ENCODE assay signal across 18 cellular contexts in genomic region chr14:30706704-30707103, GRCh38.
"Had no signal": no experiment of that assay in that cellular context is flagged by ENCODE, and none has a peak within 500 bp of the region (broad histone marks: within the 10 kb centered on the region; RNA-seq: fewer than 3 reads in every experiment).

No MANE protein-coding gene starts in this region.

- H3K27me3 ChIP-seq: testis had no signal

- DNase-seq: activated CD4-positive, alpha-beta T cell treated with anti-CD3 and anti-CD28 coated beads for 1 hour; activated CD8-positive, alpha-beta memory T cell treated with anti-CD3 and anti-CD28 coated beads, Interleukin-2, amount 50 U/mL, for 4 hours; activated naive CD4-positive, alpha-beta T cell; activated naive CD8-positive, alpha-beta T cell treated with anti-CD3 and anti-CD28 coated beads for 36 hours; activated T-cell treated with anti-CD3 and anti-CD28 coated beads, Interleukin-2, amount 50 U/mL, for 4 hours; effector CD4-positive, alpha-beta T cell; erythroblast; foreskin melanocyte; kidney; lower lobe of right lung; naive B cell; retina; stimulated activated CD4-positive, alpha-beta T cell treated with anti-CD3 and anti-CD28 coated beads, Interleukin-4, amount 100 ng/mL, for 1 hour; stimulated activated naive CD4-positive, alpha-beta T cell; testis had no signal

- H3K27ac ChIP-seq: lower lobe of right lung, testis had no signal

- H3K4me3 ChIP-seq: lower lobe of right lung, testis had no signal

- H3K4me1 Mint-ChIP-seq: activated naive CD8-positive, alpha-beta T cell treated with anti-CD3 and anti-CD28 coated beads for 36 hours; naive B cell had no signal

- ATAC-seq: activated T-cell treated with anti-CD3 and anti-CD28 coated beads, Interleukin-2, amount 50 U/mL, for 4 hours; lower lobe of right lung had no signal

- H3K9me3 Mint-ChIP-seq: activated naive CD8-positive, alpha-beta T cell treated with anti-CD3 and anti-CD28 coated beads for 36 hours; activated T-cell treated with anti-CD3 and anti-CD28 coated beads, Interleukin-2, amount 50 U/mL, for 4 hours; activated T-helper 2 cell treated with anti-CD3 and anti-CD28 coated beads, Interferon-gamma antibody, Interleukin-2, Interleukin-4, amounts not matched to agents 10 μg/mL and 5 μg/mL and 100 μg/mL, durations not matched to agents 14 hours and 24 hours and 36 hours; naive B cell; T-helper 2 cell treated with Interferon-gamma antibody and Interleukin-4, amounts not matched to agents 5 μg/mL and 100 μg/mL, for 36 hours; type B pancreatic cell had no signal

- H3K4me1 ChIP-seq: lower lobe of right lung, testis had no signal

- H3K27ac Mint-ChIP-seq: activated naive CD8-positive, alpha-beta T cell treated with anti-CD3 and anti-CD28 coated beads for 36 hours; activated T-helper 2 cell treated with anti-CD3 and anti-CD28 coated beads, Interferon-gamma antibody, Interleukin-2, Interleukin-4, amounts not matched to agents 10 μg/mL and 5 μg/mL and 100 μg/mL, durations not matched to agents 14 hours and 24 hours and 36 hours; T-helper 2 cell treated with Interferon-gamma antibody and Interleukin-4, amounts not matched to agents 5 μg/mL and 100 μg/mL, for 36 hours; type B pancreatic cell had no signal

- H3K27me3 Mint-ChIP-seq: activated naive CD8-positive, alpha-beta T cell treated with anti-CD3 and anti-CD28 coated beads for 36 hours; naive B cell; type B pancreatic cell had no signal

- H3K4me3 Mint-ChIP-seq: activated naive CD8-positive, alpha-beta T cell treated with anti-CD3 and anti-CD28 coated beads for 36 hours; activated T-cell treated with anti-CD3 and anti-CD28 coated beads, Interleukin-2, amount 50 U/mL, for 4 hours; naive B cell; T-helper 2 cell treated with Interferon-gamma antibody and Interleukin-4, amounts not matched to agents 5 μg/mL and 100 μg/mL, for 36 hours; type B pancreatic cell had no signal

- H3K9me3 ChIP-seq: lower lobe of right lung, testis had no signal
